12 cellular contexts compared by ENCODE assay signal in the genomic region with DNA sequence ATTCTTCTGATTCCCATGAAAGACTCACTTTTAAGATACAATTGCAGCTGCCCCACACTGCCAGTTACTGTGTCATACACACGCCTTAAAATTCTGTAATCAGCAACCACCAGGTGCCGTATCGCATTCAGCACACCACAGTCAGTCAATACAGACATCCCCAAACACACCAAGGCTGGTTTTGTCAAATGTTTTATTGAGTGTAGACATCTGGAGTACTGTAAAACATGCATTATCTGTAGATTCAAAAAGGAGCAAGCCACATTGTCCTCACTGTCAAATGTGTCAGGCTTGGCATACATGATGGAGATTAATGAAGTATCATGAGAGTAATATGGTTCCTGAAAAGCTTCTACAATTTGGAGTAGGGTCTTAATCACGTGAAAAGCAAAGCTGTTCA.
"Had no signal": no experiment of that assay in that cellular context is flagged by ENCODE, and none has a peak within 500 bp of the region (broad histone marks: within the 10 kb centered on the region; RNA-seq: fewer than 3 reads in every experiment).

No MANE protein-coding gene starts in this region.

- DNase-seq: activated CD4-positive, CD25-positive, alpha-beta regulatory T cell treated with anti-CD3 and anti-CD28 coated beads, Interleukin-2, amount 50 U/mL, for 72 hours; activated naive CD4-positive, alpha-beta T cell; activated naive CD8-positive, alpha-beta T cell treated with anti-CD3 and anti-CD28 coated beads, Interleukin-2, amount 10 ng/mL, durations not matched to agents 7 days and 5 days; cortex of kidney; effector CD8-positive, alpha-beta T cell; foreskin keratinocyte; glutamatergic neuron; psoas muscle; sigmoid colon; spleen; stimulated activated naive CD8-positive, alpha-beta T cell treated with anti-CD3 and anti-CD28 coated beads, Interleukin-15, amount 100 ng/mL, for 72 hours; upper lobe of left lung had no signal

- ATAC-seq: foreskin keratinocyte; psoas muscle; stimulated activated naive CD8-positive, alpha-beta T cell treated with anti-CD3 and anti-CD28 coated beads, Interleukin-15, amount 100 ng/mL, for 72 hours had no signal
